Comparison of ENCODE assay signal across 26 cellular contexts in genomic region chr1:156067262-156067661, GRCh38. TPM values are rescaled to one million over a fixed set of nuclear protein-coding genes. Genes with fewer than 3 reads are reported as not detected.
A peak's percentile ranks its signal among the peaks of the same experiment; 100 is the strongest.
DNase-seq lines count a peak whose midpoint lies in the region; ATAC-seq, FAIRE-seq and TF ChIP-seq lines count a peak whose summit lies in the region.
"Had no signal": no experiment of that assay in that cellular context is flagged by ENCODE, and none has a peak within 500 bp of the region (broad histone marks: within the 10 kb centered on the region; RNA-seq: fewer than 3 reads in every experiment).

No MANE protein-coding gene starts in this region.

- no peak for TF ChIP-seq EP300 in K562 (IDR thresholded peaks at IDR 0.05; ENCODE audit: low read length)

- no peak for TF ChIP-seq POLR2A in K562 (conservative IDR thresholded peaks at IDR 0.05)

- TF ChIP-seq CTCF in HEK293 (tag by site-specific recombination; IDR thresholded peaks at IDR 0.05) = no peak
- no peak for TF ChIP-seq CTCF in K562 (IDR thresholded peaks at IDR 0.05 in 2 of 3, conservative IDR thresholded peaks at IDR 0.05 in 1 of 3; ENCODE audit: insufficient read depth in 2 of 3, low read depth in 1 of 3, low read length in 3 of 3)
- no peak for TF ChIP-seq CTCF in neural crest cell (conservative IDR thresholded peaks at IDR 0.05)
- TF ChIP-seq CTCF in ascending aorta (IDR thresholded peaks at IDR 0.05) = no peak

- H3K27ac ChIP-seq in HEK293 (ENCODE audit: extremely low read depth, low read depth, low read length) = no peak overlapping the region
- no peak overlapping the region for H3K27ac ChIP-seq in K562 (ENCODE audit: extremely low read depth, low read depth, low read length)
- H3K27ac ChIP-seq in ascending aorta = no peak overlapping the region
- H3K27ac ChIP-seq: A549, SJSA1 had no signal

- no peak overlapping the region; a peak in 1 of 4 replicates for H3K9ac ChIP-seq in K562 (ENCODE audit: insufficient read depth in 1 of 2, low read depth in 2 of 2, low read length in 2 of 2)

- H3K9me1 ChIP-seq in K562 (ENCODE audit: control insufficient read depth, insufficient read depth, low read length) = no peaks in the 10 kb centered on the region

- peaks cover 14% of the 10 kb centered on the region for H3K27me3 Mint-ChIP-seq in neural crest cell (ENCODE audit: low read depth)
- H3K27me3 Mint-ChIP-seq in activated CD4-positive, alpha-beta T cell treated with anti-CD3 and anti-CD28 coated beads, Interleukin-2, amount 10 ng/mL, durations not matched to agents 7 days and 5 days = peaks cover 2% of the 10 kb centered on the region
- H3K27me3 Mint-ChIP-seq: CD4-positive, alpha-beta memory T cell had no signal

- peak; percentile 51 for DNase-seq in ELR (ENCODE audit: low read depth)
- no peak for DNase-seq in K562 (ENCODE audit: extremely low read depth in 1 of 4, low spot score in 3 of 4)
- DNase-seq in neural crest cell (ENCODE audit: low read depth, low spot score) = no peak
- DNase-seq in activated CD4-positive, alpha-beta T cell treated with anti-CD3 and anti-CD28 coated beads, Interleukin-2, amount 10 ng/mL, durations not matched to agents 7 days and 5 days = no peak
- DNase-seq in NCI-H1436 (lab: John Stamatoyannopoulos, UW) = no peak
- DNase-seq in ascending aorta (ENCODE audit: low spot score in 2 of 2) = no peak
- DNase-seq: C1 segment of cervical spinal cord; CD4-positive, alpha-beta memory T cell; COR-L47; GF-D8; GOT3; Kasumi-1; NCI-H1092 treated with DMSO at 0.1 percent for 48 hours; NCI-H146; NCI-H2029; NCI-H446; NCI-H524 treated with DMSO at 0.1 percent for 48 hours; NCI-H774; NK-92 treated with Interleukin-12 subunit alpha and Interleukin-12 subunit beta, amount 100 ng/mL, for 24 hours; Right ventricle myocardium superior; RPMI8226 had no signal

- H3K4me1 ChIP-seq in HEK293 (ENCODE audit: control insufficient read depth, insufficient read depth, low read length) (no peaks in the 10 kb centered on the region), K562 (replicated peaks in 1 of 2; ENCODE audit: control insufficient read depth in 2 of 2, insufficient read depth in 2 of 2, low read length in 2 of 2) (peaks cover 6 to 11% of the 10 kb centered on the region in 2 experiments; a peak in 4 of 5 replicates), ascending aorta (no peaks in the 10 kb centered on the region)
- H3K4me1 ChIP-seq: A549 had no signal

- no peak overlapping the region for H3K27ac Mint-ChIP-seq in neural crest cell (ENCODE audit: unreplicated experiment)
- H3K27ac Mint-ChIP-seq in activated CD4-positive, alpha-beta T cell treated with anti-CD3 and anti-CD28 coated beads, Interleukin-2, amount 10 ng/mL, durations not matched to agents 7 days and 5 days = no peak overlapping the region

- POLR2A ChIA-PET in HEK293 (lab: Yijun Ruan, JAX) (interaction anchor here (1.0 kb wide), 1 partner anchor 123 kb away, joined by 3 read pairs; no protein-coding TSS in a partner anchor), K562 (lab: Yijun Ruan, JAX) (interaction anchor here (1.0 to 2.5 kb wide), 2 partner anchors 8 to 92 kb away, joined by 7 to 9 read pairs; no protein-coding TSS in a partner anchor)
- POLR2A ChIA-PET in activated CD4-positive, alpha-beta T cell treated with anti-CD3 and anti-CD28 coated beads, Interleukin-2, amount 10 ng/mL, durations not matched to agents 7 days and 5 days (lab: Charles Lee) = no interaction called here

- H2AFZ ChIP-seq in K562 (ENCODE audit: low read depth, low read length) = no peak overlapping the region

- no TSS peak for BruUV-seq in K562 (replicated peaks; lab: Mats Ljungman, UMichigan)

- no peaks in the 10 kb centered on the region for H3K79me2 ChIP-seq in K562 (ENCODE audit: control insufficient read depth, insufficient read depth, low read length)

- H3K4me2 ChIP-seq in K562 (ENCODE audit: insufficient read depth, low read length) = no peak overlapping the region
- H3K4me2 ChIP-seq: A549 had no signal

- ATAC-seq in K562 = no peak
- ATAC-seq: HCT116 had no signal

- intact Hi-C loops in K562 (cut with micrococcal nuclease) (loop anchor here (5.0 kb wide), 3 partner anchors 40 to 330 kb away; no protein-coding TSS in a partner anchor), ascending aorta (cut with DNase I) (no loop called here)

- no peaks in the 10 kb centered on the region for H3K9me3 Mint-ChIP-seq in neural crest cell
- H3K9me3 Mint-ChIP-seq in activated CD4-positive, alpha-beta T cell treated with anti-CD3 and anti-CD28 coated beads, Interleukin-2, amount 10 ng/mL, durations not matched to agents 7 days and 5 days = no peaks in the 10 kb centered on the region

- no peaks in the 10 kb centered on the region for H3K36me3 ChIP-seq in HEK293 (ENCODE audit: control insufficient read depth in 2 of 2, insufficient read depth in 1 of 2, low read length in 2 of 2)
- H3K36me3 ChIP-seq in K562 (ENCODE audit: control insufficient read depth, insufficient read depth, low read length) = no peaks in the 10 kb centered on the region
- no peaks in the 10 kb centered on the region for H3K36me3 ChIP-seq in ascending aorta
- H3K36me3 ChIP-seq: SJSA1 had no signal

- TF ChIP-seq RAD21 in K562 (CRISPR knock-in tag; conservative IDR thresholded peaks at IDR 0.05 in 1 of 2, IDR thresholded peaks at IDR 0.05 in 1 of 2) = no peak

- in situ Hi-C loops in K562 (cut with MboI) = loop anchor here (5.0 kb wide), 1 partner anchor 135 kb away; the partner anchor contains the start of gene KHDC4

- H3K36me3 Mint-ChIP-seq in neural crest cell (ENCODE audit: low read depth) = no peaks in the 10 kb centered on the region
- no peaks in the 10 kb centered on the region for H3K36me3 Mint-ChIP-seq in activated CD4-positive, alpha-beta T cell treated with anti-CD3 and anti-CD28 coated beads, Interleukin-2, amount 10 ng/mL, durations not matched to agents 7 days and 5 days (ENCODE audit: low read depth)
- H3K36me3 Mint-ChIP-seq: CD4-positive, alpha-beta memory T cell had no signal

- peaks cover 33% of the 10 kb centered on the region for H3K4me1 Mint-ChIP-seq in neural crest cell
- H3K4me1 Mint-ChIP-seq in activated CD4-positive, alpha-beta T cell treated with anti-CD3 and anti-CD28 coated beads, Interleukin-2, amount 10 ng/mL, durations not matched to agents 7 days and 5 days = peaks cover 16% of the 10 kb centered on the region

- H4K20me1 ChIP-seq in K562 (replicated peaks; ENCODE audit: control insufficient read depth, insufficient read depth, low read length) = no peaks in the 10 kb centered on the region

- no peaks in the 10 kb centered on the region for H3K9me3 ChIP-seq in HEK293 (ENCODE audit: control insufficient read depth, insufficient read depth, low read depth, low read length)
- no peaks in the 10 kb centered on the region for H3K9me3 ChIP-seq in K562 (replicated peaks; ENCODE audit: control insufficient read depth, insufficient read depth, low read depth, low read length)
- no peaks in the 10 kb centered on the region for H3K9me3 ChIP-seq in ascending aorta
- H3K9me3 ChIP-seq: A549, SJSA1 had no signal

- no peak overlapping the region for H3K4me3 ChIP-seq in HEK293 (ENCODE audit: low read depth, low read length)
- no peak overlapping the region for H3K4me3 ChIP-seq in K562
- H3K4me3 ChIP-seq in ascending aorta = no peak overlapping the region
- H3K4me3 ChIP-seq: A549, SJSA1 had no signal

- 26% methylated on average over 2 of the region's 2 CpGs for WGBS in K562 (ENCODE audit: insufficient coverage, low coverage, missing lambda C conversion rate)

- CTCF ChIA-PET in HEK293 (lab: Yijun Ruan, JAX) = interaction anchor here (0.6 to 7.2 kb wide), 24 partner anchors 8 to 420 kb away, joined by 3 to 65 read pairs (median 4); partner anchors contain the start of genes ARHGEF2, LAMTOR2 and MEX3A
- CTCF ChIA-PET in K562 (lab: Yijun Ruan, JAX; ENCODE audit: low intra/inter-chr PET ratio) = interaction anchor here (1.0 to 1.2 kb wide), 2 partner anchors 105 to 129 kb away, joined by 5 read pairs; no protein-coding TSS in a partner anchor
- CTCF ChIA-PET in activated CD4-positive, alpha-beta T cell treated with anti-CD3 and anti-CD28 coated beads, Interleukin-2, amount 10 ng/mL, durations not matched to agents 7 days and 5 days (lab: Charles Lee) = interaction anchor here (0.6 to 3.1 kb wide), 16 partner anchors 8 to 259 kb away, joined by 3 to 14 read pairs (median 4); partner anchors contain the start of gene KHDC4

- H3K27me3 ChIP-seq in K562 (ENCODE audit: control insufficient read depth in 2 of 2, insufficient read depth in 2 of 2, low read length in 2 of 2) (no peaks in the 10 kb centered on the region), ascending aorta (no peaks in the 10 kb centered on the region)
- H3K27me3 ChIP-seq: SJSA1 had no signal

- FAIRE-seq in K562 (lab: Jason Lieb, UNC) = peak; percentile 19
- FAIRE-seq: A549 had no signal

- H3K4me3 Mint-ChIP-seq in neural crest cell = peak overlapping the region; percentile 1
- no peak overlapping the region for H3K4me3 Mint-ChIP-seq in activated CD4-positive, alpha-beta T cell treated with anti-CD3 and anti-CD28 coated beads, Interleukin-2, amount 10 ng/mL, durations not matched to agents 7 days and 5 days
- H3K4me3 Mint-ChIP-seq: CD4-positive, alpha-beta memory T cell had no signal

RNA-seq across cellular contexts. Expression of gene RAB25, which starts 6.3 kb away (rescaled TPM):
- not detected in 2 replicates for total RNA-seq in K562 (2011; cell fraction: chromatin; rRNA removed; ENCODE audit: low replicate concordance)
- not detected in 2 replicates for total RNA-seq in K562 (2011; cell fraction: nucleolus; rRNA removed)
- not detected in 2 replicates for total RNA-seq in K562 (2011; cell fraction: nucleoplasm; rRNA removed)
- total RNA-seq in K562 (2014; rRNA removed) (not detected in 2 replicates), K562 (2014; rRNA removed; fragmentation: Illumina TruSeq; extraction: Trizol) (not detected in 2 replicates), K562 (2015; rRNA removed; fragmentation: Illumina TruSeq; extraction: Trizol) (not detected in 2 replicates), K562 (2021) (0.27 and 0.49 TPM in 2 replicates), neural crest cell (not detected in 2 replicates), ascending aorta (not detected)
- polyA plus RNA-seq in K562 (2011; rRNA removed) (0.10 and 0.68 TPM in 2 replicates), K562 (2014; fragmentation: Illumina TruSeq; extraction: Trizol) (not detected in 2 replicates), K562 (2014; fragmentation: Nextera tagmentation; extraction: Ambion mirVana) (under 1 TPM in 1 of 2 experiments, not detected in 1; 0.13 TPM), K562 (2014; rRNA removed) (0.45 TPM in 1 of 2 replicates, not detected in the other)
- polyA plus RNA-seq in K562 (2011; cell fraction: cytosol; rRNA removed) = 0.30 and 0.37 TPM in 2 replicates
- 0.24 TPM in 1 of 2 replicates, not detected in the other for polyA plus RNA-seq in K562 (2011; cell fraction: nucleus; rRNA removed)
- polyA plus RNA-seq in K562 (2012) = 0.18 and 0.36 TPM in 2 replicates
- polyA minus RNA-seq in K562 (2011; rRNA and poly(A)+ RNA removed) = 0.75 TPM in 1 of 2 replicates, not detected in the other
- polyA minus RNA-seq in K562 (2011; cell fraction: cytosol; rRNA and poly(A)+ RNA removed) = not detected in 2 replicates
- not detected in 2 replicates for polyA minus RNA-seq in K562 (2011; cell fraction: nucleus; rRNA and poly(A)+ RNA removed)
- total RNA-seq in activated CD4-positive, alpha-beta T cell treated with anti-CD3 and anti-CD28 coated beads, Interleukin-2, amount 10 ng/mL, durations not matched to agents 7 days and 5 days = under 1 TPM in 1 of 2 experiments, not detected in 1; 0.50 TPM
- total RNA-seq: M059J, Right ventricle myocardium superior, SJSA1 had no signal
- polyA plus RNA-seq: A549 had no signal

RNA-seq across cellular contexts. Expression of gene LAMTOR2, which starts 12.7 kb away (rescaled TPM):
- total RNA-seq in K562 (2011; cell fraction: chromatin; rRNA removed; ENCODE audit: low replicate concordance) = 9.0 and 18.3 TPM in 2 replicates
- 19.3 and 22.5 TPM in 2 replicates for total RNA-seq in K562 (2011; cell fraction: nucleolus; rRNA removed)
- 16.0 and 16.2 TPM in 2 replicates for total RNA-seq in K562 (2011; cell fraction: nucleoplasm; rRNA removed)
- total RNA-seq in K562 (2014; rRNA removed) (92.7 and 98.7 TPM in 2 replicates), K562 (2014; rRNA removed; fragmentation: Illumina TruSeq; extraction: Trizol) (28.6 and 43.2 TPM in 2 replicates), K562 (2015; rRNA removed; fragmentation: Illumina TruSeq; extraction: Trizol) (69.3 and 74.6 TPM in 2 replicates), K562 (2021) (59.2 and 66.6 TPM in 2 replicates), neural crest cell (49.4 and 55.6 TPM in 2 replicates), ascending aorta (43.9 TPM)
- polyA plus RNA-seq in K562 (2011; rRNA removed) (39.0 and 62.8 TPM in 2 replicates), K562 (2014; fragmentation: Illumina TruSeq; extraction: Trizol) (64.0 and 81.6 TPM in 2 replicates), K562 (2014; fragmentation: Nextera tagmentation; extraction: Ambion mirVana) (100 to 1,000 TPM; 157 to 161 TPM), K562 (2014; rRNA removed) (88.8 and 91.0 TPM in 2 replicates)
- polyA plus RNA-seq in K562 (2011; cell fraction: cytosol; rRNA removed) = 100 and 125 TPM in 2 replicates
- polyA plus RNA-seq in K562 (2011; cell fraction: nucleus; rRNA removed) = 37.5 and 38.3 TPM in 2 replicates
- 84.9 and 94.8 TPM in 2 replicates for polyA plus RNA-seq in K562 (2012)
- 19.4 and 21.7 TPM in 2 replicates for polyA minus RNA-seq in K562 (2011; rRNA and poly(A)+ RNA removed)
- polyA minus RNA-seq in K562 (2011; cell fraction: cytosol; rRNA and poly(A)+ RNA removed) = 15.4 and 23.8 TPM in 2 replicates
- 9.3 and 18.7 TPM in 2 replicates for polyA minus RNA-seq in K562 (2011; cell fraction: nucleus; rRNA and poly(A)+ RNA removed)
- total RNA-seq in activated CD4-positive, alpha-beta T cell treated with anti-CD3 and anti-CD28 coated beads, Interleukin-2, amount 10 ng/mL, durations not matched to agents 7 days and 5 days = 10 to 100 TPM; 41.3 to 61.0 TPM

RNA-seq across cellular contexts. Expression of gene UBQLN4, which starts 13.7 kb away (rescaled TPM):
- total RNA-seq in K562 (2011; cell fraction: chromatin; rRNA removed; ENCODE audit: low replicate concordance) = 61.1 and 123 TPM in 2 replicates
- 50.0 and 64.5 TPM in 2 replicates for total RNA-seq in K562 (2011; cell fraction: nucleolus; rRNA removed)
- 60.2 and 75.3 TPM in 2 replicates for total RNA-seq in K562 (2011; cell fraction: nucleoplasm; rRNA removed)
- total RNA-seq in K562 (2014; rRNA removed) (35.1 and 38.1 TPM in 2 replicates), K562 (2014; rRNA removed; fragmentation: Illumina TruSeq; extraction: Trizol) (28.9 TPM in 2 replicates), K562 (2015; rRNA removed; fragmentation: Illumina TruSeq; extraction: Trizol) (35.8 and 37.0 TPM in 2 replicates), K562 (2021) (59.0 and 61.3 TPM in 2 replicates), neural crest cell (70.4 and 78.0 TPM in 2 replicates), ascending aorta (28.7 TPM)
- polyA plus RNA-seq in K562 (2011; rRNA removed) (65.5 and 66.5 TPM in 2 replicates), K562 (2014; fragmentation: Illumina TruSeq; extraction: Trizol) (60.1 and 60.6 TPM in 2 replicates), K562 (2014; fragmentation: Nextera tagmentation; extraction: Ambion mirVana) (10 to 100 TPM; 13.5 to 31.2 TPM), K562 (2014; rRNA removed) (55.2 and 57.7 TPM in 2 replicates)
- 70.3 and 86.6 TPM in 2 replicates for polyA plus RNA-seq in K562 (2011; cell fraction: cytosol; rRNA removed)
- polyA plus RNA-seq in K562 (2011; cell fraction: nucleus; rRNA removed) = 113 and 152 TPM in 2 replicates
- 42.0 and 54.4 TPM in 2 replicates for polyA plus RNA-seq in K562 (2012)
- 46.3 and 64.9 TPM in 2 replicates for polyA minus RNA-seq in K562 (2011; rRNA and poly(A)+ RNA removed)
- 42.7 and 42.8 TPM in 2 replicates for polyA minus RNA-seq in K562 (2011; cell fraction: cytosol; rRNA and poly(A)+ RNA removed)
- 24.6 and 31.0 TPM in 2 replicates for polyA minus RNA-seq in K562 (2011; cell fraction: nucleus; rRNA and poly(A)+ RNA removed)
- total RNA-seq in activated CD4-positive, alpha-beta T cell treated with anti-CD3 and anti-CD28 coated beads, Interleukin-2, amount 10 ng/mL, durations not matched to agents 7 days and 5 days = 10 to 100 TPM; 30.8 to 34.0 TPM

RNA-seq across cellular contexts. Expression of gene MEX3A, which starts 15.0 kb away (rescaled TPM):
- total RNA-seq in K562 (2011; cell fraction: chromatin; rRNA removed; ENCODE audit: low replicate concordance) = 4.5 and 10.4 TPM in 2 replicates
- total RNA-seq in K562 (2011; cell fraction: nucleolus; rRNA removed) = 5.4 and 5.8 TPM in 2 replicates
- total RNA-seq in K562 (2011; cell fraction: nucleoplasm; rRNA removed) = 5.7 and 7.9 TPM in 2 replicates
- total RNA-seq in K562 (2014; rRNA removed) (7.3 and 8.0 TPM in 2 replicates), K562 (2014; rRNA removed; fragmentation: Illumina TruSeq; extraction: Trizol) (4.2 and 4.4 TPM in 2 replicates), K562 (2015; rRNA removed; fragmentation: Illumina TruSeq; extraction: Trizol) (4.7 and 5.1 TPM in 2 replicates), K562 (2021) (13.7 and 14.5 TPM in 2 replicates), neural crest cell (114 and 120 TPM in 2 replicates), ascending aorta (1.3 TPM)
- polyA plus RNA-seq in K562 (2011; rRNA removed) (5.2 and 9.0 TPM in 2 replicates), K562 (2014; fragmentation: Illumina TruSeq; extraction: Trizol) (9.2 and 10.1 TPM in 2 replicates), K562 (2014; fragmentation: Nextera tagmentation; extraction: Ambion mirVana) (under 1 TPM; 0.36 to 0.37 TPM), K562 (2014; rRNA removed) (8.7 and 11.0 TPM in 2 replicates)
- polyA plus RNA-seq in K562 (2011; cell fraction: cytosol; rRNA removed) = 11.1 and 12.3 TPM in 2 replicates
- polyA plus RNA-seq in K562 (2011; cell fraction: nucleus; rRNA removed) = 14.4 and 17.6 TPM in 2 replicates
- 3.8 and 8.5 TPM in 2 replicates for polyA plus RNA-seq in K562 (2012)
- 5.8 and 6.9 TPM in 2 replicates for polyA minus RNA-seq in K562 (2011; rRNA and poly(A)+ RNA removed)
- polyA minus RNA-seq in K562 (2011; cell fraction: cytosol; rRNA and poly(A)+ RNA removed) = 10.8 and 15.0 TPM in 2 replicates
- polyA minus RNA-seq in K562 (2011; cell fraction: nucleus; rRNA and poly(A)+ RNA removed) = 2.6 and 5.0 TPM in 2 replicates
- under 1 TPM; 0.02 to 0.05 TPM for total RNA-seq in activated CD4-positive, alpha-beta T cell treated with anti-CD3 and anti-CD28 coated beads, Interleukin-2, amount 10 ng/mL, durations not matched to agents 7 days and 5 days
- total RNA-seq: CD4-positive, alpha-beta memory T cell had no signal
- polyA plus RNA-seq: CD4-positive, alpha-beta memory T cell had no signal

RNA-seq across cellular contexts. Expression of gene SSR2, which starts 46.5 kb away (rescaled TPM):
- 135 and 263 TPM in 2 replicates for total RNA-seq in K562 (2011; cell fraction: chromatin; rRNA removed; ENCODE audit: low replicate concordance)
- total RNA-seq in K562 (2011; cell fraction: nucleolus; rRNA removed) = 381 and 406 TPM in 2 replicates
- 336 and 340 TPM in 2 replicates for total RNA-seq in K562 (2011; cell fraction: nucleoplasm; rRNA removed)
- 161 and 196 TPM in 2 replicates for total RNA-seq in K562 (2014; rRNA removed)
- 211 and 214 TPM in 2 replicates for total RNA-seq in K562 (2014; rRNA removed; fragmentation: Illumina TruSeq; extraction: Trizol)
- 228 TPM in 2 replicates for total RNA-seq in K562 (2015; rRNA removed; fragmentation: Illumina TruSeq; extraction: Trizol)
- total RNA-seq in K562 (2021) = 167 and 183 TPM in 2 replicates
- polyA plus RNA-seq in K562 (2011; rRNA removed) = 411 and 494 TPM in 2 replicates
- 526 and 973 TPM in 2 replicates for polyA plus RNA-seq in K562 (2011; cell fraction: cytosol; rRNA removed)
- polyA plus RNA-seq in K562 (2011; cell fraction: nucleus; rRNA removed) = 138 and 218 TPM in 2 replicates
- 186 and 526 TPM in 2 replicates for polyA plus RNA-seq in K562 (2012)
- 350 and 402 TPM in 2 replicates for polyA plus RNA-seq in K562 (2014; fragmentation: Illumina TruSeq; extraction: Trizol)
- 100 to 1,000 TPM; 370 to 392 TPM for polyA plus RNA-seq in K562 (2014; fragmentation: Nextera tagmentation; extraction: Ambion mirVana)
- 240 and 277 TPM in 2 replicates for polyA plus RNA-seq in K562 (2014; rRNA removed)
- 232 and 241 TPM in 2 replicates for polyA minus RNA-seq in K562 (2011; rRNA and poly(A)+ RNA removed)
- 105 and 113 TPM in 2 replicates for polyA minus RNA-seq in K562 (2011; cell fraction: cytosol; rRNA and poly(A)+ RNA removed)
- polyA minus RNA-seq in K562 (2011; cell fraction: nucleus; rRNA and poly(A)+ RNA removed) = 23.0 and 51.5 TPM in 2 replicates
- 236 and 255 TPM in 2 replicates for total RNA-seq in neural crest cell
- total RNA-seq in activated CD4-positive, alpha-beta T cell treated with anti-CD3 and anti-CD28 coated beads, Interleukin-2, amount 10 ng/mL, durations not matched to agents 7 days and 5 days = 100 to 1,000 TPM; 235 to 273 TPM
- 103 TPM for total RNA-seq in ascending aorta
